In the genomic region with DNA sequence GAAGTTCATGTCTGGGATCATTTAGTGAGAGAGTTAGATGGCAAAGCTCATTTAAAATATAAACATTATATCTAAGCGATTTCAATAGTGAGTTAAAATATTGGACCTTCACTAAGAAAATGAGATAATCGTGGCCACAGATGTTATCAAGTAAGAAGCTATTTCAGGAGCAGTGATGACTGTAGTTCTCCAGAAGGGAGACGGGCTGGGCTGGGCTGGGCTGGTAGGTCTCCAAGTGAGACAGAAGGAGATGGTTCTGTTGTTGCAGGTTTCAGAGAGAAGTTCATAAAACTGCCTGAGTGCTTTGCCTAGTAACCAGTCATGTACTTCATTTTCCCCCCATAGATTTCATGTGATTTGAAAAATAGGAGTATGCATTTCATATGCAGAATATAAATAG, we compare ENCODE assay signal across 20 cellular contexts.
DNase-seq lines count a peak whose midpoint lies in the region; ATAC-seq and TF ChIP-seq lines count a peak whose summit lies in the region.
"Had no signal": no experiment of that assay in that cellular context is flagged by ENCODE, and none has a peak within 500 bp of the region (broad histone marks: within the 10 kb centered on the region; RNA-seq: fewer than 3 reads in every experiment).

No MANE protein-coding gene starts in this region.

- H3K4me1 Mint-ChIP-seq in HFFc6 (ENCODE audit: low read depth) = no peaks in the 10 kb centered on the region
- H3K4me1 Mint-ChIP-seq: memory B cell had no signal

- peaks cover 23% of the 10 kb centered on the region for H3K36me3 Mint-ChIP-seq in HFFc6 (ENCODE audit: low read depth)
- H3K36me3 Mint-ChIP-seq: memory B cell; natural killer cell treated with Interleukin-12 subunit alpha and Interleukin-12 subunit beta and Interleukin-15 and Interleukin-18, amount 100 ng/mL, for 72 hours had no signal

- intact Hi-C loops in ascending aorta (cut with DNase I) = loop anchor here (10.0 kb wide), 1 partner anchor 210 kb away; a partner anchor contains a TSS

- TF ChIP-seq CTCF in HFFc6 (IDR thresholded peaks at IDR 0.05) = no peak
- no peak for TF ChIP-seq CTCF in ascending aorta (IDR thresholded peaks at IDR 0.05)

- no peaks in the 10 kb centered on the region for H3K27me3 ChIP-seq in ascending aorta
- H3K27me3 ChIP-seq: body of pancreas, sigmoid colon had no signal

- no peak overlapping the region for H3K27ac ChIP-seq in ascending aorta
- H3K27ac ChIP-seq: body of pancreas, RWPE1, sigmoid colon, thoracic aorta had no signal

- peak overlapping the region; percentile 90 for H3K27ac Mint-ChIP-seq in HFFc6
- H3K27ac Mint-ChIP-seq: activated naive CD4-positive, alpha-beta T cell treated with anti-CD3 and anti-CD28 coated beads, Interleukin-2, amount 50 U/mL, for 72 hours; CD4-positive, alpha-beta T cell; memory B cell; natural killer cell treated with Interleukin-12 subunit alpha and Interleukin-12 subunit beta and Interleukin-15 and Interleukin-18, amount 100 ng/mL, for 72 hours had no signal

- H3K27me3 Mint-ChIP-seq in HFFc6 (ENCODE audit: insufficient read depth) = no peaks in the 10 kb centered on the region
- H3K27me3 Mint-ChIP-seq: CD4-positive, alpha-beta T cell; memory B cell; natural killer cell treated with Interleukin-12 subunit alpha and Interleukin-12 subunit beta and Interleukin-15 and Interleukin-18, amount 100 ng/mL, for 72 hours had no signal

- H3K9me3 Mint-ChIP-seq in HFFc6 = no peaks in the 10 kb centered on the region
- H3K9me3 Mint-ChIP-seq: activated naive CD4-positive, alpha-beta T cell treated with anti-CD3 and anti-CD28 coated beads, Interleukin-2, amount 50 U/mL, for 72 hours; CD4-positive, alpha-beta T cell; memory B cell; natural killer cell treated with Interleukin-12 subunit alpha and Interleukin-12 subunit beta and Interleukin-15 and Interleukin-18, amount 100 ng/mL, for 72 hours had no signal

- ATAC-seq in HG02885 (IDR thresholded peaks at IDR 0.05; ENCODE audit: poor library complexity, unreplicated experiment) = no peak
- ATAC-seq: activated naive CD4-positive, alpha-beta T cell treated with anti-CD3 and anti-CD28 coated beads, Interleukin-2, amount 50 U/mL, for 72 hours; body of pancreas; HCT116; natural killer cell treated with Interleukin-12 subunit alpha and Interleukin-12 subunit beta and Interleukin-15 and Interleukin-18, amount 100 ng/mL, for 72 hours had no signal

- no peak overlapping the region for H3K4me3 ChIP-seq in ascending aorta
- H3K4me3 ChIP-seq: body of pancreas, sigmoid colon, thoracic aorta had no signal

- peaks cover 0 to 3% of the 10 kb centered on the region in 2 donors for H3K4me1 ChIP-seq in ascending aorta
- H3K4me1 ChIP-seq: sigmoid colon had no signal

- H3K4me3 Mint-ChIP-seq in HFFc6 = peak overlapping the region; percentile 73; the same call in 1 of the 2 replicates
- H3K4me3 Mint-ChIP-seq: CD4-positive, alpha-beta T cell; memory B cell; natural killer cell treated with Interleukin-12 subunit alpha and Interleukin-12 subunit beta and Interleukin-15 and Interleukin-18, amount 100 ng/mL, for 72 hours had no signal

- no peaks in the 10 kb centered on the region for H3K9me3 ChIP-seq in ascending aorta
- H3K9me3 ChIP-seq: body of pancreas, sigmoid colon, thoracic aorta had no signal

- H3K36me3 ChIP-seq in ascending aorta = peaks cover 5 to 17% of the 10 kb centered on the region in 2 donors

- DNase-seq in AG08395 (ENCODE audit: low spot score) (peak; percentile 45), HFFc6 (peak; percentile 70), cerebellar cortex (ENCODE audit: low spot score) (peak; percentile 67), hepatic stellate cell (ENCODE audit: low spot score) (peak; percentile 32), ascending aorta (ENCODE audit: low spot score in 2 of 2) (no peak), RKO (ENCODE audit: low spot score) (no peak)
- no peak for DNase-seq in activated naive CD4-positive, alpha-beta T cell treated with Interleukin-2 at 50 U/mL for 16 hours
- DNase-seq: body of pancreas; CD4-positive, alpha-beta T cell; cortex of kidney; NCI-H1105 treated with DMSO at 0.1 percent for 48 hours; NCI-H510A treated with DMSO at 0.1 percent for 48 hours; sigmoid colon had no signal

Comparison
In these comparisons a context has a peak if more than half of its experiments do, and no peak if none do; other contexts are left out.
1. DNase-seq: peak in AG08395 (single experiment), HFFc6 (single experiment), cerebellar cortex (single experiment) and hepatic stellate cell (single experiment); none in activated naive CD4-positive, alpha-beta T cell treated with Interleukin-2 at 50 U/mL for 16 hours (single experiment), ascending aorta (0 of 2) and RKO (single experiment).